ENCODE assay signal across 21 cellular contexts in genomic region chr2:212154392-212154791, GRCh38.
A peak's percentile ranks its signal among the peaks of the same experiment; 100 is the strongest.
DNase-seq lines count a peak whose midpoint lies in the region; ATAC-seq lines count a peak whose summit lies in the region.
"Had no signal": no experiment of that assay in that cellular context is flagged by ENCODE, and none has a peak within 500 bp of the region (broad histone marks: within the 10 kb centered on the region; RNA-seq: fewer than 3 reads in every experiment).

No MANE protein-coding gene starts in this region.

- H3K27ac Mint-ChIP-seq in T-cell: no peak overlapping the region
- H3K27ac Mint-ChIP-seq: activated naive CD8-positive, alpha-beta T cell treated with anti-CD3 and anti-CD28 coated beads, Interleukin-2, amount 50 U/mL, for 24 hours; activated T-helper 17 cell treated with anti-CD3 and anti-CD28 coated beads, Interleukin-2, amount 50 U/mL, for 72 hours; B cell had no signal

- POLR2A ChIA-PET in T-cell (lab: Charles Lee): interaction anchor here in 1 of 2 donors (0.5 kb wide), 1 partner anchor 727 kb away, joined by 4 read pairs; no protein-coding TSS in a partner anchor

- ATAC-seq in left ventricle myocardium superior (peak; percentile 63), GM21447 (IDR thresholded peaks at IDR 0.05; ENCODE audit: unreplicated experiment) (no peak), T-cell (replicated peaks in 1 of 4) (no peak)
- ATAC-seq: activated CD4-positive, CD25-positive, alpha-beta regulatory T cell treated with anti-CD3 and anti-CD28 coated beads, Interleukin-2, amount 50 U/mL, for 24 hours; activated naive CD8-positive, alpha-beta T cell treated with anti-CD3 and anti-CD28 coated beads, Interleukin-2, amount 50 U/mL, for 24 hours; activated T-helper 17 cell treated with anti-CD3 and anti-CD28 coated beads, Interleukin-2, amount 50 U/mL, for 72 hours; left colon; sciatic nerve; stimulated activated naive CD8-positive, alpha-beta T cell treated with anti-CD3 and anti-CD28 coated beads, Interleukin-15, Interleukin-2, amounts not matched to agents 100 U/mL and 50 U/mL, for 24 hours had no signal

- H3K4me3 Mint-ChIP-seq in T-cell: no peak overlapping the region
- H3K4me3 Mint-ChIP-seq: activated naive CD8-positive, alpha-beta T cell treated with anti-CD3 and anti-CD28 coated beads, Interleukin-2, amount 50 U/mL, for 24 hours; activated T-helper 17 cell treated with anti-CD3 and anti-CD28 coated beads, Interleukin-2, amount 50 U/mL, for 72 hours; B cell had no signal

- DNase-seq in DMS53 (lab: John Stamatoyannopoulos, UW) (peak; percentile 53), DMS53 treated with DMSO at 0.1 percent for 48 hours (lab: John Stamatoyannopoulos, UW; ENCODE audit: unreplicated experiment) (no peak), NCI-H1105 treated with DMSO at 0.1 percent for 48 hours (lab: John Stamatoyannopoulos, UW) (peak; percentile 78), NCI-H748 (lab: John Stamatoyannopoulos, UW; ENCODE audit: unreplicated experiment) (peak; percentile 76), left ventricle myocardium superior (no peak), T-cell (no peak), mesenteric fat pad (ENCODE audit: low spot score) (no peak)
- DNase-seq: 8988T; activated naive CD8-positive, alpha-beta T cell treated with anti-CD3 and anti-CD28 coated beads, Interleukin-2, amount 50 U/mL, for 24 hours; Calu3; GOT3; left colon; MG63; occipital lobe; SIG-M5; stimulated activated naive CD8-positive, alpha-beta T cell treated with anti-CD3 and anti-CD28 coated beads, Interleukin-15, Interleukin-2, amounts not matched to agents 100 U/mL and 50 U/mL, for 24 hours had no signal

- no peaks in the 10 kb centered on the region for H3K27me3 Mint-ChIP-seq in T-cell
- H3K27me3 Mint-ChIP-seq: activated naive CD8-positive, alpha-beta T cell treated with anti-CD3 and anti-CD28 coated beads, Interleukin-2, amount 50 U/mL, for 24 hours; activated T-helper 17 cell treated with anti-CD3 and anti-CD28 coated beads, Interleukin-2, amount 50 U/mL, for 72 hours; B cell had no signal

- CTCF ChIA-PET in T-cell (lab: Charles Lee): no interaction called here

- no peaks in the 10 kb centered on the region for H3K4me1 Mint-ChIP-seq in T-cell
- H3K4me1 Mint-ChIP-seq: activated naive CD8-positive, alpha-beta T cell treated with anti-CD3 and anti-CD28 coated beads, Interleukin-2, amount 50 U/mL, for 24 hours; activated T-helper 17 cell treated with anti-CD3 and anti-CD28 coated beads, Interleukin-2, amount 50 U/mL, for 72 hours; B cell had no signal

- intact Hi-C loops in left ventricle myocardium superior (cut with micrococcal nuclease): no loop called here

- H3K9me3 Mint-ChIP-seq in T-cell: peaks cover 3 to 11% (median 8%) of the 10 kb centered on the region in 3 donors
- H3K9me3 Mint-ChIP-seq: activated naive CD8-positive, alpha-beta T cell treated with anti-CD3 and anti-CD28 coated beads, Interleukin-2, amount 50 U/mL, for 24 hours had no signal

- H3K36me3 Mint-ChIP-seq in T-cell: no peaks in the 10 kb centered on the region

Comparison
In these comparisons a context has a peak if more than half of its experiments do, and no peak if none do; other contexts are left out.
1. DNase-seq: peak in DMS53 (single experiment), NCI-H1105 treated with DMSO at 0.1 percent for 48 hours (single experiment) and NCI-H748 (single experiment); none in DMS53 treated with DMSO at 0.1 percent for 48 hours (single experiment), left ventricle myocardium superior (single experiment), T-cell (0 of 34) and mesenteric fat pad (single experiment).